ENCODE assay signal across 1 cellular context in genomic region chr20:62530643-62531032, GRCh38.
A peak's percentile ranks its signal among the peaks of the same experiment; 100 is the strongest.
TF ChIP-seq lines count a peak whose summit lies in the region.

No MANE protein-coding gene starts in this region.

TF ChIP-seq in K562, 482 proteins besides CTCF, POLR2A, EP300 and RAD21 (continued from another document and continues in another):
- TF ChIP-seq MGA (IDR thresholded peaks at IDR 0.05) (no peak; the same call in 1 of the 2 replicates), RBFOX2 (IDR thresholded peaks at IDR 0.05; ENCODE audit: low read depth, low read length) (no peak), MCM2 (IDR thresholded peaks at IDR 0.05; ENCODE audit: low read depth) (no peak), ZBTB11 (CRISPR knock-in tag; IDR thresholded peaks at IDR 0.05) (no peak), PPARD (CRISPR knock-in tag; IDR thresholded peaks at IDR 0.05) (no peak), TFAP4 (CRISPR knock-in tag; IDR thresholded peaks at IDR 0.05; ENCODE audit: borderline replicate concordance) (peak; percentile 57; the same call in 1 of the 2 replicates), TOE1 (IDR thresholded peaks at IDR 0.05; ENCODE audit: borderline replicate concordance) (no peak), TOE1 (CRISPR knock-in tag; IDR thresholded peaks at IDR 0.05; ENCODE audit: borderline replicate concordance, low read depth) (no peak), TRIM28 (IDR thresholded peaks at IDR 0.05) (no peak), ZNF644 (tag; IDR thresholded peaks at IDR 0.05; ENCODE audit: low read depth) (no peak), CEBPG (CRISPR knock-in tag; IDR thresholded peaks at IDR 0.05) (no peak), CEBPG (tag; conservative IDR thresholded peaks at IDR 0.05 in 1 of 2, IDR thresholded peaks at IDR 0.05 in 1 of 2) (no peak), SMAD2 (IDR thresholded peaks at IDR 0.05; ENCODE audit: low read depth, low read length) (no peak), KLF6 (CRISPR knock-in tag; IDR thresholded peaks at IDR 0.05; ENCODE audit: borderline replicate concordance) (no peak), ZNF75A (CRISPR knock-in tag; IDR thresholded peaks at IDR 0.05) (no peak), ZNF3 (CRISPR knock-in tag; IDR thresholded peaks at IDR 0.05) (no peak), ZNF589 (CRISPR knock-in tag; IDR thresholded peaks at IDR 0.05; ENCODE audit: low read depth) (no peak), RREB1 (CRISPR knock-in tag; IDR thresholded peaks at IDR 0.05) (no peak), NEUROD1 (IDR thresholded peaks at IDR 0.05; ENCODE audit: borderline replicate concordance, low read depth, low read length, partially characterized antibody) (no peak), ZBTB7A (IDR thresholded peaks at IDR 0.05; ENCODE audit: borderline replicate concordance, control insufficient read depth, low read depth, low read length) (peak; percentile 70; the same call in 1 of the 2 replicates), MTA3 (IDR thresholded peaks at IDR 0.05; ENCODE audit: borderline replicate concordance) (0 out of 2 replicates have a peak, but pooled peaks have one; percentile 40), CHD1 (IDR thresholded peaks at IDR 0.05; ENCODE audit: low read length) (no peak), HNRNPLL (IDR thresholded peaks at IDR 0.05; ENCODE audit: low read depth, low read length, poor library complexity, severe bottlenecking) (no peak), ZNF436 (CRISPR knock-in tag; IDR thresholded peaks at IDR 0.05) (no peak), NR4A1 (CRISPR knock-in tag; IDR thresholded peaks at IDR 0.05) (no peak), NR4A1 (tag; IDR thresholded peaks at IDR 0.05) (peak; percentile 13; the same call in 1 of the 2 replicates), SP1 (CRISPR knock-in tag; IDR thresholded peaks at IDR 0.05) (no peak), ZBTB43 (CRISPR knock-in tag; IDR thresholded peaks at IDR 0.05) (no peak), EWSR1 (IDR thresholded peaks at IDR 0.05; ENCODE audit: borderline replicate concordance, low read depth, partially characterized antibody) (no peak), UBTF (IDR thresholded peaks at IDR 0.05; ENCODE audit: borderline replicate concordance in 1 of 2, low read depth in 2 of 2, low read length in 2 of 2) (no peak)
